In genomic region chr10:61543831-61544230, GRCh38 we compare ENCODE assay signal across 21 cellular contexts.
"Had no signal": no experiment of that assay in that cellular context is flagged by ENCODE, and none has a peak within 500 bp of the region (broad histone marks: within the 10 kb centered on the region; RNA-seq: fewer than 3 reads in every experiment).

No MANE protein-coding gene starts in this region.

- H3K9me3 ChIP-seq: breast epithelium, heart right ventricle, transverse colon had no signal

- H3K4me2 ChIP-seq: neural progenitor cell had no signal

- H3K27ac ChIP-seq: breast epithelium, foreskin keratinocyte, heart right ventricle, neural progenitor cell, transverse colon had no signal

- H3K36me3 ChIP-seq: breast epithelium, heart right ventricle, neural progenitor cell, transverse colon had no signal

- H3K9ac ChIP-seq: neural progenitor cell had no signal

- H2AFZ ChIP-seq: neural progenitor cell had no signal

- ATAC-seq: activated naive CD4-positive, alpha-beta T cell treated with anti-CD3 and anti-CD28 coated beads, Interleukin-2, amount 50 U/mL, for 72 hours; activated T-cell treated with anti-CD3 and anti-CD28 coated beads, Interleukin-2, amount 50 U/mL, for 72 hours; esophagus mucosa; foreskin keratinocyte; heart right ventricle; naive thymus-derived CD8-positive, alpha-beta T cell; right cardiac atrium had no signal

- H3K4me3 ChIP-seq: breast epithelium, heart right ventricle, neural progenitor cell, transverse colon had no signal

- H3K4me1 ChIP-seq: breast epithelium, foreskin keratinocyte, heart right ventricle, neural progenitor cell, transverse colon had no signal

- H3K27me3 ChIP-seq: breast epithelium, neural progenitor cell, transverse colon had no signal

- DNase-seq: activated CD4-positive, alpha-beta T cell treated with anti-CD3 and anti-CD28 coated beads for 4 hours; activated CD4-positive, alpha-beta T cell treated with anti-CD3 and anti-CD28 coated beads, Interleukin-2, amount 50 U/mL, for 4 hours; activated CD4-positive, CD25-positive, alpha-beta regulatory T cell; activated naive CD4-positive, alpha-beta T cell; activated T-cell treated with anti-CD3 and anti-CD28 coated beads for 4 hours; activated T-cell treated with anti-CD3 and anti-CD28 coated beads, Interleukin-2, amount 50 U/mL, for 72 hours; central memory CD4-positive, alpha-beta T cell; endodermal cell; foreskin keratinocyte; heart right ventricle; mesenchymal stem cell; naive thymus-derived CD8-positive, alpha-beta T cell; right cardiac atrium; stimulated activated CD4-positive, alpha-beta T cell treated with anti-CD3 and anti-CD28 coated beads, Interleukin-15, amount 100 ng/mL, for 24 hours; stimulated activated CD4-positive, alpha-beta T cell treated with anti-CD3 and anti-CD28 coated beads, Interleukin-2, amount 100 ng/mL, for 24 hours; stimulated activated naive CD4-positive, alpha-beta T cell treated with Interleukin-2 at 50 U/mL for 16 hours; transverse colon had no signal
